In genomic region chrX:34294665-34295064, GRCh38 we compare ENCODE assay signal across 34 cellular contexts.
"Had no signal": no experiment of that assay in that cellular context is flagged by ENCODE, and none has a peak within 500 bp of the region (broad histone marks: within the 10 kb centered on the region; RNA-seq: fewer than 3 reads in every experiment).

No MANE protein-coding gene starts in this region.

- H3K36me3 ChIP-seq: MG63 had no signal

- H3K4me3 ChIP-seq: MG63 had no signal

- DNase-seq: Karpas-422, Kasumi-1, MG63, MM.1S, MV-4-11, NCI-H1048, NCI-H1092, NCI-H1092 treated with DMSO at 0.1 percent for 48 hours, NCI-H1105, NCI-H1105 treated with DMSO at 0.1 percent for 48 hours, NCI-H1417, NCI-H1417 treated with DMSO at 0.1 percent for 48 hours, NCI-H1436, NCI-H1436 treated with DMSO at 0.1 percent for 48 hours, NCI-H146, NCI-H1694, NCI-H1694 treated with DMSO at 0.1 percent for 48 hours, NCI-H187, NCI-H187 treated with DMSO at 0.1 percent for 48 hours, NCI-H1930, NCI-H2029, NCI-H2029 treated with DMSO at 0.1 percent for 48 hours, NCI-H2081, NCI-H2081 treated with DMSO at 0.1 percent for 48 hours, NCI-H2107, NCI-H2171, NCI-H2171 treated with DMSO at 0.1 percent for 48 hours, NCI-H2227 treated with DMSO at 0.1 percent for 48 hours, NCI-H226, NCI-H345, NCI-H446, NCI-H446 treated with DMSO at 0.1 percent for 48 hours, NCI-H510A, NCI-H510A treated with DMSO at 0.1 percent for 48 hours had no signal

- H3K9me3 ChIP-seq: MG63 had no signal
